21 cellular contexts compared by ENCODE assay signal in the genomic region with DNA sequence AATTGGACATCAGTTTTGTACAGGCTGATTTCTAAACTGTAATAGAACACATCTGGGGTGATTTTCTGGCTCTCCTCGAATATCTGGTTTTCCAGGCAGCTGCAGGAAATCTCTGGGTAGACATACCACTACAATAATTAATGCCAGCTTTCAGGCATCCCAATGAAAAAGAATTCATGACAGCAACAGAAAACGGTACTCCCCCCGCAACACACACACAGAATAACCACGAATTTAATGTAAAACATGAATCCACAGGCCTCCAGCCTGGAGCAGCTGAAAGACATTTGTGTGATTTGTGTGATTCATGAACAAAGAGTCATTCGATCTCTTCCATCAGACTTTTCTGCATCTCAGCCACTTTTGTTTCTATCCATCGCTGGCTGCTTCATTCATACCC.
DNase-seq lines count a peak whose midpoint lies in the region; ATAC-seq and TF ChIP-seq lines count a peak whose summit lies in the region.
"Had no signal": no experiment of that assay in that cellular context is flagged by ENCODE, and none has a peak within 500 bp of the region (broad histone marks: within the 10 kb centered on the region; RNA-seq: fewer than 3 reads in every experiment).

No MANE protein-coding gene starts in this region.

- no peak overlapping the region for H3K4me3 ChIP-seq in adrenal gland
- H3K4me3 ChIP-seq: cardiac muscle cell, heart right ventricle, lower lobe of right lung, stomach, upper lobe of right lung had no signal

- TF ChIP-seq CTCF in adrenal gland (IDR thresholded peaks at IDR 0.05): no peak

- H3K27me3 ChIP-seq in adrenal gland: no peaks in the 10 kb centered on the region
- H3K27me3 ChIP-seq: cardiac muscle cell, heart right ventricle, stomach, upper lobe of right lung had no signal

- intact Hi-C loops in adrenal gland (cut with DNase I): no loop called here

- ATAC-seq in SK-N-SH treated with all-trans-retinoic acid at 6 μM for 48 hours: peak; percentile 93
- ATAC-seq: esophagus mucosa, heart right ventricle, lower lobe of right lung, upper lobe of right lung had no signal

- no peak for TF ChIP-seq POLR2A in adrenal gland (IDR thresholded peaks at IDR 0.05)

- H3K27ac ChIP-seq in adrenal gland: no peak overlapping the region
- H3K27ac ChIP-seq: cardiac muscle cell, heart right ventricle, lower lobe of right lung, parathyroid adenoma, stomach, upper lobe of right lung had no signal

- H3K4me1 ChIP-seq in adrenal gland (replicated peaks in 1 of 2): peaks cover 0 to 10% of the 10 kb centered on the region in 2 donors
- H3K4me1 ChIP-seq: lower lobe of right lung, parathyroid adenoma, upper lobe of right lung had no signal

- peak; percentile 64 for DNase-seq in GM03348 (ENCODE audit: low spot score)
- peak; percentile 69 for DNase-seq in fibroblast of the conjunctiva (ENCODE audit: low read depth)
- DNase-seq in stromal cell of bone marrow (ENCODE audit: low read depth): peak; percentile 42
- DNase-seq in adrenal gland: no peak
- DNase-seq in NCI-H226: no peak
- no peak for DNase-seq in midbrain (lab: John Stamatoyannopoulos, UW)
- DNase-seq: activated CD4-positive, alpha-beta T cell treated with anti-CD3 and anti-CD28 coated beads for 4 hours; activated effector memory CD4-positive, alpha-beta T cell treated with Interleukin-2 at 50 U/mL for 16 hours; heart right ventricle; lower lobe of right lung; naive B cell; NCI-H1092; NCI-H2081 treated with DMSO at 0.1 percent for 48 hours; NCI-H524; RPMI8226; stomach; upper lobe of right lung had no signal

- H3K9me3 ChIP-seq in adrenal gland (replicated peaks in 1 of 3): no peaks in the 10 kb centered on the region
- H3K9me3 ChIP-seq: heart right ventricle, lower lobe of right lung, stomach, upper lobe of right lung had no signal

- WGBS in adrenal gland, 4 donors: 63 to 83% (median 83%) methylated on average over 6 of the region's 6 CpGs

- H3K36me3 ChIP-seq in adrenal gland (replicated peaks in 1 of 2): no peaks in the 10 kb centered on the region
- H3K36me3 ChIP-seq: cardiac muscle cell, heart right ventricle, lower lobe of right lung, stomach, upper lobe of right lung had no signal

TF ChIP-seq in SK-N-SH treated with all-trans-retinoic acid at 6 μM for 48 hours, 23 proteins besides CTCF, POLR2A, EP300 and RAD21:
- no peak for TF ChIP-seq ZFP3 (CRISPR knock-in tag; IDR thresholded peaks at IDR 0.05)
- TF ChIP-seq TCF4 (CRISPR knock-in tag; IDR thresholded peaks at IDR 0.05; ENCODE audit: borderline replicate concordance): 0 out of 2 replicates have a peak, but pooled peaks have one; percentile 39
- TF ChIP-seq ZNF70 (CRISPR knock-in tag; IDR thresholded peaks at IDR 0.05): no peak
- TF ChIP-seq ZNF8 (CRISPR knock-in tag; IDR thresholded peaks at IDR 0.05): peak; percentile 65
- TF ChIP-seq CSDC2 (CRISPR knock-in tag; IDR thresholded peaks at IDR 0.05): no peak
- TF ChIP-seq, protein P1, sequence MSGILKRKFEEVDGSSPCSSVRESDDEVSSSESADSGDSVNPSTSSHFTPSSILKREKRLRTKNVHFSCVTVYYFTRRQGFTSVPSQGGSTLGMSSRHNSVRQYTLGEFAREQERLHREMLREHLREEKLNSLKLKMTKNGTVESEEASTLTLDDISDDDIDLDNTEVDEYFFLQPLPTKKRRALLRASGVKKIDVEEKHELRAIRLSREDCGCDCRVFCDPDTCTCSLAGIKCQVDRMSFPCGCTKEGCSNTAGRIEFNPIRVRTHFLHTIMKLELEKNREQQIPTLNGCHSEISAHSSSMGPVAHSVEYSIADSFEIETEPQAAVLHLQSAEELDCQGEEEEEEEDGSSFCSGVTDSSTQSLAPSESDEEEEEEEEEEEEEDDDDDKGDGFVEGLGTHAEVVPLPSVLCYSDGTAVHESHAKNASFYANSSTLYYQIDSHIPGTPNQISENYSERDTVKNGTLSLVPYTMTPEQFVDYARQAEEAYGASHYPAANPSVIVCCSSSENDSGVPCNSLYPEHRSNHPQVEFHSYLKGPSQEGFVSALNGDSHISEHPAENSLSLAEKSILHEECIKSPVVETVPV (CRISPR knock-in tag; IDR thresholded peaks at IDR 0.05): no peak
- TF ChIP-seq TOX (CRISPR knock-in tag; IDR thresholded peaks at IDR 0.05; ENCODE audit: borderline replicate concordance): no peak

Comparison
In these comparisons a context has a peak if more than half of its experiments do, and no peak if none do; other contexts are left out.
1. DNase-seq: peak in GM03348 (single experiment), fibroblast of the conjunctiva (single experiment) and stromal cell of bone marrow (single experiment); none in adrenal gland (0 of 7), NCI-H226 (single experiment) and midbrain (single experiment).